In the genomic region with DNA sequence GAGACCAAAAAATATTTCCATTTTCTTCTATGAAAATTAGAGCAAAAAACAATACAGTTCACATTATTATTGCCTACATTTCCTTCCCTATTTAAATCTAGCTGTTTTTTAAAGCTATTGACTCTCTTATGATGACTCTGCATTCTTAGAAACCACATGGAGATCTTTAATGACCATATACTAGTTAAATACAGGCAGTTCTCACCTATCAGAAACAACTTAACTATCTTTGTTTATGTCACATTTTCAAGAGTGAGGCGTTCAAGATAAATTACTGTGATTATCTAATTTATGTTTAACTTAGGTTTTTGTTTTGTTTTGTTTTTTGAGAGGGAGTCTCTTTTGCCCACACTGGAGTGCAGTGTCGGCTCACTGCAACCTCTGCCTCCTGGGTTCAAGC, we compare ENCODE assay signal across 20 cellular contexts. TPM values are rescaled to one million over a fixed set of nuclear protein-coding genes. Genes with fewer than 3 reads are reported as not detected.
DNase-seq lines count a peak whose midpoint lies in the region; ATAC-seq and TF ChIP-seq lines count a peak whose summit lies in the region.
"Had no signal": no experiment of that assay in that cellular context is flagged by ENCODE, and none has a peak within 500 bp of the region (broad histone marks: within the 10 kb centered on the region; RNA-seq: fewer than 3 reads in every experiment).

No MANE protein-coding gene starts in this region.

- CTCF ChIA-PET in A673 (lab: Charles Lee): no interaction called here

- BruUV-seq in A673 (replicated peaks; lab: Mats Ljungman, UMichigan): no TSS peak

- intact Hi-C loops in A673 (cut with micrococcal nuclease; ENCODE audit: unreplicated experiment): no loop called here

- TF ChIP-seq CTCF in A673 (conservative IDR thresholded peaks at IDR 0.05; ENCODE audit: low read depth, low read length): no peak
- TF ChIP-seq CTCF in fibroblast of villous mesenchyme (IDR thresholded peaks at IDR 0.05; ENCODE audit: insufficient read depth, low read depth, low read length): no peak

- no peak overlapping the region for H3K4me3 ChIP-seq in A673 (ENCODE audit: low read depth, low read length, poor library complexity, severe bottlenecking)
- peak overlapping the region; percentile 89 for H3K4me3 ChIP-seq in SK-N-MC
- H3K4me3 ChIP-seq in fibroblast of villous mesenchyme (ENCODE audit: low read depth, low read length): no peak overlapping the region
- H3K4me3 ChIP-seq: sigmoid colon had no signal

- DNase-seq in A673 (ENCODE audit: low spot score): no peak
- DNase-seq in GF-D8 (lab: John Stamatoyannopoulos, UW): peak; percentile 19
- no peak for DNase-seq in SK-N-MC (ENCODE audit: low read depth, low spot score)
- peak; percentile 44 for DNase-seq in fibroblast of villous mesenchyme (ENCODE audit: low read depth)
- no peak for DNase-seq in NCI-H510A (lab: John Stamatoyannopoulos, UW)
- DNase-seq in NCI-H1930 (lab: John Stamatoyannopoulos, UW): no peak
- no peak for DNase-seq in NCI-H524 (lab: John Stamatoyannopoulos, UW)
- DNase-seq: activated CD4-positive, alpha-beta T cell treated with anti-CD3 and anti-CD28 coated beads for 4 hours; activated gamma-delta T cell treated with Interleukin-2 at 50 U/mL for 16 hours; BE2C; head of caudate nucleus; Kasumi-1; left cardiac atrium; naive B cell; NCI-H2081 treated with DMSO at 0.1 percent for 48 hours; sigmoid colon; stimulated activated CD4-positive, alpha-beta T cell treated with anti-CD3 and anti-CD28 coated beads, Interleukin-4, amount 100 ng/mL, for 4 hours; SW 1271 had no signal

- H3K27ac ChIP-seq in A673 (ENCODE audit: low read depth, low read length, poor library complexity, severe bottlenecking): peak overlapping the region; percentile 28
- H3K27ac ChIP-seq in SK-N-MC: peak overlapping the region; percentile 9; the same call in 1 of the 2 replicates
- H3K27ac ChIP-seq: sigmoid colon had no signal

- POLR2A ChIA-PET in A673 (lab: Charles Lee; ENCODE audit: low non-redundant PET): no interaction called here

- H3K27me3 ChIP-seq in A673 (replicated peaks; ENCODE audit: insufficient read depth, low read depth, low read length, poor library complexity): no peaks in the 10 kb centered on the region
- H3K27me3 ChIP-seq: BE2C, sigmoid colon had no signal

- H3K4me1 ChIP-seq in A673 (ENCODE audit: insufficient read depth, low read length, poor library complexity, severe bottlenecking): peaks cover 20% of the 10 kb centered on the region

- peaks cover 2% of the 10 kb centered on the region for H3K36me3 ChIP-seq in A673 (ENCODE audit: insufficient read depth, low read length, poor library complexity, severe bottlenecking)
- peaks cover 33% of the 10 kb centered on the region for H3K36me3 ChIP-seq in SK-N-MC (ENCODE audit: insufficient read depth, low read length)

- H3K9ac ChIP-seq in SK-N-MC (ENCODE audit: insufficient read length): peak overlapping the region; percentile 84

- ATAC-seq in HG03354 (IDR thresholded peaks at IDR 0.05; ENCODE audit: poor library complexity, severe bottlenecking, unreplicated experiment): no peak
- ATAC-seq: left cardiac atrium; stimulated activated memory B cell treated with anti-CD40 and anti-IgM and Interleukin-4, amounts not matched to agents 10 μg/mL and 1 μg/mL and 100 μg/mL, for 72 hours had no signal

- H3K9me3 ChIP-seq in A673 (ENCODE audit: low read depth, low read length, poor library complexity, severe bottlenecking): peaks cover 1% of the 10 kb centered on the region
- H3K9me3 ChIP-seq in SK-N-MC (ENCODE audit: low read depth, low read length): no peaks in the 10 kb centered on the region
- H3K9me3 ChIP-seq: BE2C had no signal

RNA-seq across cellular contexts. Expression of a gene that starts 3.0 kb away (rescaled TPM):
- total RNA-seq in A673 (2021): 40.2 and 49.3 TPM in 2 replicates
- total RNA-seq in fibroblast of villous mesenchyme: 24.2 and 36.3 TPM in 2 replicates

RNA-seq across cellular contexts. Expression of a gene that starts 44.4 kb away (rescaled TPM):
- total RNA-seq in A673 (2021) (354 and 378 TPM in 2 replicates), fibroblast of villous mesenchyme (399 and 495 TPM in 2 replicates)

Comparison
In these comparisons a context has a peak if more than half of its experiments do, and no peak if none do; other contexts are left out.
1. DNase-seq: peak in GF-D8 (single experiment) and fibroblast of villous mesenchyme (single experiment); none in A673 (single experiment), SK-N-MC (single experiment), NCI-H510A (single experiment), NCI-H1930 (0 of 2) and NCI-H524 (0 of 2).